Comparison of ENCODE assay signal across 1 cellular context in the genomic region with DNA sequence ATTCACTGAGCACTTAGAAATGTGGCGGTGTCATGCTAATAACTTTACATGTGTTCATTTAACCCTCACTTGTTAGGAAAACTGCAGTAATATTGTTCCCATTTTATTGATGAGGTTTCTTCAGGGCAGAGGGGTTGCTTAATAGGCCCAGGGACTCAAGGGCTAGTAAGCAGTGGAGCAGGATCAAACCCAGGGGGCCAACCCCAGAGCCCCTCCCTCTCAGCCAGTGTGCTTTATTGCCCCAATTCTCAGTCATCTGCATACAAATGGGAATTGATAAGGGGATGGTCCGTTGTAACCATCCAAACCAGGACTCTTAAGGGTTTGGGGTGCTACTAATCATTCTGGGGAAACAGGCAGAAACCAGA.
TF ChIP-seq lines count a peak whose summit lies in the region.

No MANE protein-coding gene starts in this region.

TF ChIP-seq in A549, 52 proteins besides CTCF, POLR2A, EP300 and RAD21 (continued from another document):
- TF ChIP-seq, protein P1, sequence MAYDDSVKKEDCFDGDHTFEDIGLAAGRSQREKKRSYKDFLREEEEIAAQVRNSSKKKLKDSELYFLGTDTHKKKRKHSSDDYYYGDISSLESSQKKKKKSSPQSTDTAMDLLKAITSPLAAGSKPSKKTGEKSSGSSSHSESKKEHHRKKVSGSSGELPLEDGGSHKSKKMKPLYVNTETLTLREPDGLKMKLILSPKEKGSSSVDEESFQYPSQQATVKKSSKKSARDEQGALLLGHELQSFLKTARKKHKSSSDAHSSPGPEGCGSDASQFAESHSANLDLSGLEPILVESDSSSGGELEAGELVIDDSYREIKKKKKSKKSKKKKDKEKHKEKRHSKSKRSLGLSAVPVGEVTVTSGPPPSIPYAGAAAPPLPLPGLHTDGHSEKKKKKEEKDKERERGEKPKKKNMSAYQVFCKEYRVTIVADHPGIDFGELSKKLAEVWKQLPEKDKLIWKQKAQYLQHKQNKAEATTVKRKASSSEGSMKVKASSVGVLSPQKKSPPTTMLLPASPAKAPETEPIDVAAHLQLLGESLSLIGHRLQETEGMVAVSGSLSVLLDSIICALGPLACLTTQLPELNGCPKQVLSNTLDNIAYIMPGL (CRISPR knock-in tag; IDR thresholded peaks at IDR 0.05; ENCODE audit: borderline replicate concordance) = no peak
- TF ChIP-seq BHLHE40 (IDR thresholded peaks at IDR 0.05; ENCODE audit: low read depth, low read length) (no peak), ZFP36 (IDR thresholded peaks at IDR 0.05; ENCODE audit: borderline replicate concordance, partially characterized antibody) (no peak), RNF2 (IDR thresholded peaks at IDR 0.05; ENCODE audit: borderline replicate concordance, low read depth) (no peak), CBX2 (IDR thresholded peaks at IDR 0.05; ENCODE audit: borderline replicate concordance, low read depth) (no peak), JUNB (IDR thresholded peaks at IDR 0.05) (no peak), HEYL (CRISPR knock-in tag; IDR thresholded peaks at IDR 0.05) (no peak), RCOR1 (IDR thresholded peaks at IDR 0.05; ENCODE audit: low read depth, low read length) (no peak), PBX3 (IDR thresholded peaks at IDR 0.05) (no peak), RARB (CRISPR knock-in tag; IDR thresholded peaks at IDR 0.05) (peak; percentile 31; the same call in 1 of the 2 replicates), ATOH8 (CRISPR knock-in tag; IDR thresholded peaks at IDR 0.05; ENCODE audit: low read depth) (no peak), CHD4 (IDR thresholded peaks at IDR 0.05; ENCODE audit: borderline replicate concordance) (no peak), JUN (IDR thresholded peaks at IDR 0.05) (0 out of 5 replicates have a peak, but pooled peaks of 1 of the 2 experiments have one; percentile 11)
- TF ChIP-seq, protein P2, sequence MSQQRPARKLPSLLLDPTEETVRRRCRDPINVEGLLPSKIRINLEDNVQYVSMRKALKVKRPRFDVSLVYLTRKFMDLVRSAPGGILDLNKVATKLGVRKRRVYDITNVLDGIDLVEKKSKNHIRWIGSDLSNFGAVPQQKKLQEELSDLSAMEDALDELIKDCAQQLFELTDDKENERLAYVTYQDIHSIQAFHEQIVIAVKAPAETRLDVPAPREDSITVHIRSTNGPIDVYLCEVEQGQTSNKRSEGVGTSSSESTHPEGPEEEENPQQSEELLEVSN (IDR thresholded peaks at IDR 0.05; ENCODE audit: borderline replicate concordance, low read depth) = no peak
